2 cellular contexts compared by ENCODE assay signal in the genomic region with DNA sequence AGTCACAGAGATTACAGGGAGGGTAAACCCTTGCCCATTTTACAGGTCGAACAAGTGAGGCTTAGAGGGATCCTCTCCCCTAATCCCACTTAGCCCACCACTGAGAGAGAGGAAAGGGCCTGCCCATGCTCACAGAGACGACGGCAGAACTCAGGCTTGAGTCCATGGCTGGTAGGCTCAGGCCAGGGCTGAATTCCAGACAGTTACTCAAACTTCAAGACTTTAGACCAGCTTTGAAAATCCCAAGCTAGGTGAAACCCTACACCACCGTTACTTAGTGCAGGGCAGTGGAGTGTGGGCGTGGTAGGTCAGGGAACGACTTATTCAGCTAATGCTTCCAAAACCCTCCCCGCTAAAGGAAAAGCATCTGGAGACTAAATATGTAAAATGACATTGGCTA.
TF ChIP-seq lines count a peak whose summit lies in the region.

No MANE protein-coding gene starts in this region.

TF ChIP-seq in SK-N-SH treated with all-trans-retinoic acid at 6 μM for 48 hours, 23 proteins besides CTCF, POLR2A, EP300 and RAD21 (continued from another document):
- TF ChIP-seq, protein P1, sequence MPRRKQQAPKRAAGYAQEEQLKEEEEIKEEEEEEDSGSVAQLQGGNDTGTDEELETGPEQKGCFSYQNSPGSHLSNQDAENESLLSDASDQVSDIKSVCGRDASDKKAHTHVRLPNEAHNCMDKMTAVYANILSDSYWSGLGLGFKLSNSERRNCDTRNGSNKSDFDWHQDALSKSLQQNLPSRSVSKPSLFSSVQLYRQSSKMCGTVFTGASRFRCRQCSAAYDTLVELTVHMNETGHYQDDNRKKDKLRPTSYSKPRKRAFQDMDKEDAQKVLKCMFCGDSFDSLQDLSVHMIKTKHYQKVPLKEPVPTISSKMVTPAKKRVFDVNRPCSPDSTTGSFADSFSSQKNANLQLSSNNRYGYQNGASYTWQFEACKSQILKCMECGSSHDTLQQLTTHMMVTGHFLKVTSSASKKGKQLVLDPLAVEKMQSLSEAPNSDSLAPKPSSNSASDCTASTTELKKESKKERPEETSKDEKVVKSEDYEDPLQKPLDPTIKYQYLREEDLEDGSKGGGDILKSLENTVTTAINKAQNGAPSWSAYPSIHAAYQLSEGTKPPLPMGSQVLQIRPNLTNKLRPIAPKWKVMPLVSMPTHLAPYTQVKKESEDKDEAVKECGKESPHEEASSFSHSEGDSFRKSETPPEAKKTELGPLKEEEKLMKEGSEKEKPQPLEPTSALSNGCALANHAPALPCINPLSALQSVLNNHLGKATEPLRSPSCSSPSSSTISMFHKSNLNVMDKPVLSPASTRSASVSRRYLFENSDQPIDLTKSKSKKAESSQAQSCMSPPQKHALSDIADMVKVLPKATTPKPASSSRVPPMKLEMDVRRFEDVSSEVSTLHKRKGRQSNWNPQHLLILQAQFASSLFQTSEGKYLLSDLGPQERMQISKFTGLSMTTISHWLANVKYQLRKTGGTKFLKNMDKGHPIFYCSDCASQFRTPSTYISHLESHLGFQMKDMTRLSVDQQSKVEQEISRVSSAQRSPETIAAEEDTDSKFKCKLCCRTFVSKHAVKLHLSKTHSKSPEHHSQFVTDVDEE (CRISPR knock-in tag; IDR thresholded peaks at IDR 0.05): no peak
- TF ChIP-seq CSDC2 (CRISPR knock-in tag; IDR thresholded peaks at IDR 0.05) (no peak), OSR1 (CRISPR knock-in tag; IDR thresholded peaks at IDR 0.05) (no peak), RARB (CRISPR knock-in tag; IDR thresholded peaks at IDR 0.05) (no peak), ZNF565 (CRISPR knock-in tag; conservative IDR thresholded peaks at IDR 0.05; ENCODE audit: low read depth) (no peak), ZC3H10 (CRISPR knock-in tag; IDR thresholded peaks at IDR 0.05) (no peak), ARNTL (CRISPR knock-in tag; IDR thresholded peaks at IDR 0.05; ENCODE audit: borderline replicate concordance, low read depth) (no peak)

TF ChIP-seq in SK-N-SH, 30 proteins besides CTCF, POLR2A, EP300 and RAD21 (continued from another document):
- TF ChIP-seq REST (IDR thresholded peaks at IDR 0.05; ENCODE audit: low read depth, low read length) (no peak), GATA2 (CRISPR knock-in tag; IDR thresholded peaks at IDR 0.05) (no peak), MEF2A (IDR thresholded peaks at IDR 0.05; ENCODE audit: borderline replicate concordance, low read depth) (no peak), RXRA (IDR thresholded peaks at IDR 0.05; ENCODE audit: borderline replicate concordance, low read depth) (no peak), FOXJ3 (CRISPR knock-in tag; IDR thresholded peaks at IDR 0.05) (no peak), RCOR1 (IDR thresholded peaks at IDR 0.05; ENCODE audit: low read length) (no peak), ELF1 (IDR thresholded peaks at IDR 0.05) (no peak), TAF1 (IDR thresholded peaks at IDR 0.05; ENCODE audit: borderline replicate concordance, low read depth, low read length) (no peak)
- TF ChIP-seq, protein P2, sequence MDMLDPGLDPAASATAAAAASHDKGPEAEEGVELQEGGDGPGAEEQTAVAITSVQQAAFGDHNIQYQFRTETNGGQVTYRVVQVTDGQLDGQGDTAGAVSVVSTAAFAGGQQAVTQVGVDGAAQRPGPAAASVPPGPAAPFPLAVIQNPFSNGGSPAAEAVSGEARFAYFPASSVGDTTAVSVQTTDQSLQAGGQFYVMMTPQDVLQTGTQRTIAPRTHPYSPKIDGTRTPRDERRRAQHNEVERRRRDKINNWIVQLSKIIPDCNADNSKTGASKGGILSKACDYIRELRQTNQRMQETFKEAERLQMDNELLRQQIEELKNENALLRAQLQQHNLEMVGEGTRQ (IDR thresholded peaks at IDR 0.05; ENCODE audit: borderline replicate concordance, low read depth, low read length): no peak
- TF ChIP-seq, protein P3, sequence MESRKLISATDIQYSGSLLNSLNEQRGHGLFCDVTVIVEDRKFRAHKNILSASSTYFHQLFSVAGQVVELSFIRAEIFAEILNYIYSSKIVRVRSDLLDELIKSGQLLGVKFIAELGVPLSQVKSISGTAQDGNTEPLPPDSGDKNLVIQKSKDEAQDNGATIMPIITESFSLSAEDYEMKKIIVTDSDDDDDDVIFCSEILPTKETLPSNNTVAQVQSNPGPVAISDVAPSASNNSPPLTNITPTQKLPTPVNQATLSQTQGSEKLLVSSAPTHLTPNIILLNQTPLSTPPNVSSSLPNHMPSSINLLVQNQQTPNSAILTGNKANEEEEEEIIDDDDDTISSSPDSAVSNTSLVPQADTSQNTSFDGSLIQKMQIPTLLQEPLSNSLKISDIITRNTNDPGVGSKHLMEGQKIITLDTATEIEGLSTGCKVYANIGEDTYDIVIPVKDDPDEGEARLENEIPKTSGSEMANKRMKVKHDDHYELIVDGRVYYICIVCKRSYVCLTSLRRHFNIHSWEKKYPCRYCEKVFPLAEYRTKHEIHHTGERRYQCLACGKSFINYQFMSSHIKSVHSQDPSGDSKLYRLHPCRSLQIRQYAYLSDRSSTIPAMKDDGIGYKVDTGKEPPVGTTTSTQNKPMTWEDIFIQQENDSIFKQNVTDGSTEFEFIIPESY (IDR thresholded peaks at IDR 0.05; ENCODE audit: borderline replicate concordance, low read depth): no peak
